1 cellular context compared by ENCODE assay signal in the genomic region with DNA sequence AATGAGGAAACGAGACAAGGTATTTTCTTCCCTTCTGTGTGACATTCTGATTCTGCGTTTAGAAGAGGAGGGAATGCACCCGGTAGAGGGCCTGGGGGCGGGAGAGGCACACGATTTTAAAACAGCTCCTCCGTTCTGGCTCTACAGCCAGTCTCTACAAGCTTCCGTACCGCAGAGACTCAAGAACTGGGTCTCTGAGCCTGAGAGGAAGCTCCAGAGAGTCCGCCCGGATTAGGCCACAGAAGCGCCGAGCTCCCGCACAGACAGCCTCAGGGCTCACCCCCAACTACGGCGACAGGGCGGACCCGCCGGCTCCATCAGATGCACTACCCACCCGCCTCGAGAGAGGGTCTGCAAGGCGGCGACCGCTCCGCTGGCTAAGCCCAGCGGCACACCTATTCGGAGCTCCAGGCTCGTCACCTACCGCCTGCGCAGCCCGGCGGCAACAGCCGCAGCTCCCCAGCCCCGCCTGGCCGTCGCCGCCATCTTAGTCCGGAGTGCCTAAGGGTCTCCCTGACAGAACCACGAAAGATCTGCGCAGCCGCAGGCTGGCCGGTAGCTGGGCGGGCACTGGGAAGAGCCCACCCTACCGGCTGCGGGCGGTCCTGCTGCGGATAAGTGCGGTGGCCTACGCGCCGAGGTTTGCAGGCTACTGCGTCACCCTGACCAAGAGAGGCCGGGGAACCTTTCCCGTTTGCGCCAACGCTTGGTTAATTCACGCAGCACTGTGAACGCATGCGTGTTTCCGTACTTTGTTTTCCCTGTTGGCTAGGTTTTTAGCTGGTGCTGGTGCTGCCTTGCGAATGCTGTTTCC.
TF ChIP-seq lines count a peak whose summit lies in the region.

Gene NFU1, minus strand, starts transcription at position 499 of the 814 bp plus-strand sequence. Its CDS starts 13 bp downstream, at position 486.

TF ChIP-seq in HepG2, 621 proteins besides CTCF, POLR2A, EP300 and RAD21 (continued from another document and continues in another):
- TF ChIP-seq KDM5B (CRISPR knock-in tag; IDR thresholded peaks at IDR 0.05; ENCODE audit: borderline replicate concordance): peak; percentile 97
- peak; percentile 53; the same call in 1 of the 2 replicates for TF ChIP-seq FOXP4 (CRISPR knock-in tag; IDR thresholded peaks at IDR 0.05)
- TF ChIP-seq PRDM15 (CRISPR knock-in tag; IDR thresholded peaks at IDR 0.05): peak; percentile 40; the same call in 1 of the 2 replicates
- TF ChIP-seq ZUFSP (CRISPR knock-in tag; IDR thresholded peaks at IDR 0.05; ENCODE audit: borderline replicate concordance): no peak
- peak; percentile 58; the same call in 1 of the 2 replicates for TF ChIP-seq NR2C2 (CRISPR knock-in tag; IDR thresholded peaks at IDR 0.05; ENCODE audit: borderline replicate concordance)
- 0 out of 2 replicates have a peak, but pooled peaks have one; percentile 70 for TF ChIP-seq ATF2 (CRISPR knock-in tag; IDR thresholded peaks at IDR 0.05)
- TF ChIP-seq, protein P1, sequence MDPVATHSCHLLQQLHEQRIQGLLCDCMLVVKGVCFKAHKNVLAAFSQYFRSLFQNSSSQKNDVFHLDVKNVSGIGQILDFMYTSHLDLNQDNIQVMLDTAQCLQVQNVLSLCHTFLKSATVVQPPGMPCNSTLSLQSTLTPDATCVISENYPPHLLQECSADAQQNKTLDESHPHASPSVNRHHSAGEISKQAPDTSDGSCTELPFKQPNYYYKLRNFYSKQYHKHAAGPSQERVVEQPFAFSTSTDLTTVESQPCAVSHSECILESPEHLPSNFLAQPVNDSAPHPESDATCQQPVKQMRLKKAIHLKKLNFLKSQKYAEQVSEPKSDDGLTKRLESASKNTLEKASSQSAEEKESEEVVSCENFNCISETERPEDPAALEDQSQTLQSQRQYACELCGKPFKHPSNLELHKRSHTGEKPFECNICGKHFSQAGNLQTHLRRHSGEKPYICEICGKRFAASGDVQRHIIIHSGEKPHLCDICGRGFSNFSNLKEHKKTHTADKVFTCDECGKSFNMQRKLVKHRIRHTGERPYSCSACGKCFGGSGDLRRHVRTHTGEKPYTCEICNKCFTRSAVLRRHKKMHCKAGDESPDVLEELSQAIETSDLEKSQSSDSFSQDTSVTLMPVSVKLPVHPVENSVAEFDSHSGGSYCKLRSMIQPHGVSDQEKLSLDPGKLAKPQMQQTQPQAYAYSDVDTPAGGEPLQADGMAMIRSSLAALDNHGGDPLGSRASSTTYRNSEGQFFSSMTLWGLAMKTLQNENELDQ (CRISPR knock-in tag; IDR thresholded peaks at IDR 0.05; ENCODE audit: borderline replicate concordance): no peak
- TF ChIP-seq ARID2 (CRISPR knock-in tag; IDR thresholded peaks at IDR 0.05; ENCODE audit: borderline replicate concordance): peak; percentile 54; the same call in 1 of the 2 replicates
- no peak for TF ChIP-seq ATAD3A (CRISPR knock-in tag; IDR thresholded peaks at IDR 0.05)
- TF ChIP-seq HNF4A (CRISPR knock-in tag; IDR thresholded peaks at IDR 0.05): no peak; the same call in 1 of the 2 replicates
- TF ChIP-seq, protein P2, sequence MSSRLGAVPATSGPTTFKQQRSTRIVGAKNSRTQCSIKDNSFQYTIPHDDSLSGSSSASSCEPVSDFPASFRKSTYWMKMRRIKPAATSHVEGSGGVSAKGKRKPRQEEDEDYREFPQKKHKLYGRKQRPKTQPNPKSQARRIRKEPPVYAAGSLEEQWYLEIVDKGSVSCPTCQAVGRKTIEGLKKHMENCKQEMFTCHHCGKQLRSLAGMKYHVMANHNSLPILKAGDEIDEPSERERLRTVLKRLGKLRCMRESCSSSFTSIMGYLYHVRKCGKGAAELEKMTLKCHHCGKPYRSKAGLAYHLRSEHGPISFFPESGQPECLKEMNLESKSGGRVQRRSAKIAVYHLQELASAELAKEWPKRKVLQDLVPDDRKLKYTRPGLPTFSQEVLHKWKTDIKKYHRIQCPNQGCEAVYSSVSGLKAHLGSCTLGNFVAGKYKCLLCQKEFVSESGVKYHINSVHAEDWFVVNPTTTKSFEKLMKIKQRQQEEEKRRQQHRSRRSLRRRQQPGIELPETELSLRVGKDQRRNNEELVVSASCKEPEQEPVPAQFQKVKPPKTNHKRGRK (CRISPR knock-in tag; IDR thresholded peaks at IDR 0.05): no peak; the same call in 1 of the 2 replicates
- TF ChIP-seq ZNF30 (CRISPR knock-in tag; IDR thresholded peaks at IDR 0.05): peak; percentile 84; the same call in 1 of the 2 replicates
- TF ChIP-seq DMAP1 (CRISPR knock-in tag; IDR thresholded peaks at IDR 0.05): peak; percentile 77; the same call in 1 of the 2 replicates
- TF ChIP-seq ZNF33A (CRISPR knock-in tag; IDR thresholded peaks at IDR 0.05; ENCODE audit: borderline replicate concordance): peak; percentile 76; the same call in 1 of the 2 replicates
- TF ChIP-seq TBP (CRISPR knock-in tag; IDR thresholded peaks at IDR 0.05): no peak
- TF ChIP-seq ZFYVE20 (CRISPR knock-in tag; IDR thresholded peaks at IDR 0.05; ENCODE audit: borderline replicate concordance, low read depth): peak; percentile 84; the same call in 1 of the 2 replicates
- TF ChIP-seq, protein P3, sequence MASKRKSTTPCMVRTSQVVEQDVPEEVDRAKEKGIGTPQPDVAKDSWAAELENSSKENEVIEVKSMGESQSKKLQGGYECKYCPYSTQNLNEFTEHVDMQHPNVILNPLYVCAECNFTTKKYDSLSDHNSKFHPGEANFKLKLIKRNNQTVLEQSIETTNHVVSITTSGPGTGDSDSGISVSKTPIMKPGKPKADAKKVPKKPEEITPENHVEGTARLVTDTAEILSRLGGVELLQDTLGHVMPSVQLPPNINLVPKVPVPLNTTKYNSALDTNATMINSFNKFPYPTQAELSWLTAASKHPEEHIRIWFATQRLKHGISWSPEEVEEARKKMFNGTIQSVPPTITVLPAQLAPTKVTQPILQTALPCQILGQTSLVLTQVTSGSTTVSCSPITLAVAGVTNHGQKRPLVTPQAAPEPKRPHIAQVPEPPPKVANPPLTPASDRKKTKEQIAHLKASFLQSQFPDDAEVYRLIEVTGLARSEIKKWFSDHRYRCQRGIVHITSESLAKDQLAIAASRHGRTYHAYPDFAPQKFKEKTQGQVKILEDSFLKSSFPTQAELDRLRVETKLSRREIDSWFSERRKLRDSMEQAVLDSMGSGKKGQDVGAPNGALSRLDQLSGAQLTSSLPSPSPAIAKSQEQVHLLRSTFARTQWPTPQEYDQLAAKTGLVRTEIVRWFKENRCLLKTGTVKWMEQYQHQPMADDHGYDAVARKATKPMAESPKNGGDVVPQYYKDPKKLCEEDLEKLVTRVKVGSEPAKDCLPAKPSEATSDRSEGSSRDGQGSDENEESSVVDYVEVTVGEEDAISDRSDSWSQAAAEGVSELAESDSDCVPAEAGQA (IDR thresholded peaks at IDR 0.05; ENCODE audit: low read depth): peak; percentile 72
- TF ChIP-seq, protein P3 (CRISPR knock-in tag; IDR thresholded peaks at IDR 0.05; ENCODE audit: borderline replicate concordance): no peak
- no peak for TF ChIP-seq CENPX (CRISPR knock-in tag; IDR thresholded peaks at IDR 0.05)
- TF ChIP-seq ZNF326 (CRISPR knock-in tag; IDR thresholded peaks at IDR 0.05; ENCODE audit: borderline replicate concordance): no peak
- no peak for TF ChIP-seq ZNF569 (CRISPR knock-in tag; IDR thresholded peaks at IDR 0.05; ENCODE audit: borderline replicate concordance)
